9 cellular contexts compared by ENCODE assay signal in genomic region chr17:79023180-79023705, GRCh38. TPM values are rescaled to one million over a fixed set of nuclear protein-coding genes. Genes with fewer than 3 reads are reported as not detected.
DNase-seq lines count a peak whose midpoint lies in the region; ATAC-seq and TF ChIP-seq lines count a peak whose summit lies in the region.
"Had no signal": no experiment of that assay in that cellular context is flagged by ENCODE, and none has a peak within 500 bp of the region (broad histone marks: within the 10 kb centered on the region; RNA-seq: fewer than 3 reads in every experiment).

No MANE protein-coding gene starts in this region.

- H3K4me1 Mint-ChIP-seq in IgD-negative memory B cell (peaks cover 0 to 5% (median 3%) of the 10 kb centered on the region in 3 donors), endodermal cell (peaks cover 46% of the 10 kb centered on the region)

- H3K4me3 ChIP-seq in endodermal cell (ENCODE audit: low read length): peak overlapping the region; percentile 85

- H3K27me3 ChIP-seq in endodermal cell (ENCODE audit: control insufficient read depth, insufficient read depth, low read length, poor library complexity, severe bottlenecking): peaks cover 38% of the 10 kb centered on the region

- no peak overlapping the region for H3K9ac ChIP-seq in endodermal cell (ENCODE audit: extremely low read depth, low read length, poor library complexity, severe bottlenecking)

- H3K4me3 Mint-ChIP-seq in IgD-negative memory B cell (peak overlapping the region in 3 of 4 donors; percentile 13 to 86 (median 80)), endodermal cell (peak overlapping the region; percentile 76)

- 48 to 69% methylated on average over 6 to 12 of the region's 12 CpGs for WGBS in endodermal cell (ENCODE audit: insufficient coverage in 1 of 2, insufficient read length in 1 of 2), 2 experiments

- no peak for TF ChIP-seq CTCF in endodermal cell (conservative IDR thresholded peaks at IDR 0.05)
- TF ChIP-seq CTCF in GM10266 (IDR thresholded peaks at IDR 0.05; ENCODE audit: control insufficient read depth, insufficient read depth, low read depth, missing control alignments): no peak

- no peak for ATAC-seq in HG02852 (IDR thresholded peaks at IDR 0.05; ENCODE audit: unreplicated experiment)

- intact Hi-C loops in posterior vena cava (cut with DNase I): no loop called here

- no peaks in the 10 kb centered on the region for H3K36me3 ChIP-seq in endodermal cell (ENCODE audit: control insufficient read depth, insufficient read depth, low read length)

- H3K27me3 Mint-ChIP-seq in IgD-negative memory B cell (peaks cover 41% of the 10 kb centered on the region), endodermal cell (ENCODE audit: insufficient read depth) (peaks cover 68% of the 10 kb centered on the region)

- no peaks in the 10 kb centered on the region for H3K9me3 ChIP-seq in endodermal cell (ENCODE audit: control insufficient read depth, low read length)

- H3K9me3 Mint-ChIP-seq in IgD-negative memory B cell (no peaks in the 10 kb centered on the region), endodermal cell (no peaks in the 10 kb centered on the region)

- H3K4me1 ChIP-seq in endodermal cell (ENCODE audit: control insufficient read depth, insufficient read depth, low read length): peaks cover 13% of the 10 kb centered on the region

- DNase-seq in endodermal cell (no peak), posterior vena cava (ENCODE audit: low spot score) (peak; percentile 88), GM10266 (ENCODE audit: extremely low spot score) (no peak), DMS153 treated with DMSO at 0.1 percent for 48 hours (lab: John Stamatoyannopoulos, UW; ENCODE audit: unreplicated experiment) (no peak)
- DNase-seq: activated CD4-positive, CD25-positive, alpha-beta regulatory T cell treated with anti-CD3 and anti-CD28 coated beads, Interleukin-2, amount 50 U/mL, for 72 hours; GDM1; NCI-H524 treated with DMSO at 0.1 percent for 48 hours had no signal

- H3K27ac ChIP-seq in endodermal cell (ENCODE audit: low read depth, low read length): no peak overlapping the region

- no peak overlapping the region for H3K27ac Mint-ChIP-seq in IgD-negative memory B cell
- H3K27ac Mint-ChIP-seq in endodermal cell: no peak overlapping the region

- H3K36me3 Mint-ChIP-seq in IgD-negative memory B cell (peaks cover 2% of the 10 kb centered on the region), endodermal cell (ENCODE audit: low read depth) (peaks cover 3% of the 10 kb centered on the region)

RNA-seq across cellular contexts. Expression of gene C1QTNF1, which starts 0.7 kb away (rescaled TPM):
- polyA plus RNA-seq in IgD-negative memory B cell: not detected
- total RNA-seq in endodermal cell (10 to 100 TPM; 16.0 to 16.5 TPM), posterior vena cava (100 to 1,000 TPM; 172 to 261 TPM)
- polyA plus RNA-seq in endodermal cell (2013, experiment 1 of 2): 1.5 TPM
- 1.7 TPM for polyA plus RNA-seq in endodermal cell (2013, experiment 2 of 2)

RNA-seq across cellular contexts. Expression of gene CANT1, which starts 13.7 kb away (rescaled TPM):
- 8.6 TPM for polyA plus RNA-seq in IgD-negative memory B cell
- total RNA-seq in endodermal cell (10 to 100 TPM; 57.5 to 61.8 TPM), posterior vena cava (10 to 100 TPM; 29.5 to 34.7 TPM)
- 50.7 TPM for polyA plus RNA-seq in endodermal cell (2013, experiment 1 of 2)
- polyA plus RNA-seq in endodermal cell (2013, experiment 2 of 2): 48.7 TPM

RNA-seq across cellular contexts. Expression of gene LGALS3BP, which starts 43.5 kb away (rescaled TPM):
- polyA plus RNA-seq in IgD-negative memory B cell: 3.9 TPM
- total RNA-seq in endodermal cell: 10 to 100 TPM; 23.3 to 71.4 TPM
- polyA plus RNA-seq in endodermal cell (2013, experiment 1 of 2): 51.4 TPM
- 47.9 TPM for polyA plus RNA-seq in endodermal cell (2013, experiment 2 of 2)
- 100 to 1,000 TPM; 103 to 163 TPM for total RNA-seq in posterior vena cava

RNA-seq across cellular contexts. Expression of gene ENGASE, which starts 51.4 kb away (rescaled TPM):
- 6.4 TPM for polyA plus RNA-seq in IgD-negative memory B cell
- total RNA-seq in endodermal cell (10 to 100 TPM; 40.8 to 42.0 TPM), posterior vena cava (10 to 100 TPM; 18.2 to 29.7 TPM)
- polyA plus RNA-seq in endodermal cell (2013, experiment 1 of 2): 33.7 TPM
- polyA plus RNA-seq in endodermal cell (2013, experiment 2 of 2): 27.0 TPM

Comparison
In these comparisons a context has a peak if more than half of its experiments do, and no peak if none do; other contexts are left out.
1. RNA of gene C1QTNF1, which starts 0.7 kb away (total RNA-seq): 172 to 261 TPM in posterior vena cava; 16.0 to 16.5 TPM in endodermal cell; every median in the first group is over 4 times any median in the second.